1 cellular context compared by ENCODE assay signal in genomic region chr3:181726351-181727121, GRCh38.
TF ChIP-seq lines count a peak whose summit lies in the region.

No MANE protein-coding gene starts in this region.

TF ChIP-seq in A549, 52 proteins besides CTCF, POLR2A, EP300 and RAD21 (continued from another document):
- TF ChIP-seq CEBPB (IDR thresholded peaks at IDR 0.05) (no peak), HEYL (CRISPR knock-in tag; IDR thresholded peaks at IDR 0.05) (0 out of 2 replicates have a peak, but pooled peaks have one; percentile 16)
